ENCODE assay signal across 17 cellular contexts in genomic region chr16:73197598-73197997, GRCh38.
A peak's percentile ranks its signal among the peaks of the same experiment; 100 is the strongest.
DNase-seq lines count a peak whose midpoint lies in the region; ATAC-seq and TF ChIP-seq lines count a peak whose summit lies in the region.
"Had no signal": no experiment of that assay in that cellular context is flagged by ENCODE, and none has a peak within 500 bp of the region (broad histone marks: within the 10 kb centered on the region; RNA-seq: fewer than 3 reads in every experiment).

No MANE protein-coding gene starts in this region.

- no peak overlapping the region for H3K9ac ChIP-seq in colonic mucosa (ENCODE audit: low read depth in 2 of 2, low read length in 2 of 2)
- H3K9ac ChIP-seq: BLaER1 had no signal

- DNase-seq in colonic mucosa (peak; percentile 49), mucosa of descending colon (peak in 2 of 3 donors; percentile 49 to 63), transverse colon (peak; percentile 49)
- no peak for DNase-seq in central memory CD4-positive, alpha-beta T cell
- DNase-seq: 8988T; ACHN; BE2C; Caco-2; Calu3; CD4-positive, alpha-beta T cell; CD8-positive, alpha-beta T cell; DMS79 treated with DMSO at 0.1 percent for 48 hours; GF-D8 had no signal

- no peaks in the 10 kb centered on the region for H3K9me3 ChIP-seq in colonic mucosa
- H3K9me3 ChIP-seq in mucosa of descending colon = no peaks in the 10 kb centered on the region
- H3K9me3 ChIP-seq in transverse colon = no peaks in the 10 kb centered on the region
- H3K9me3 ChIP-seq: BE2C, BLaER1, Caco-2 had no signal

- intact Hi-C loops in colonic mucosa (cut with DNase I) (no loop called here), mucosa of descending colon (cut with DNase I, micrococcal nuclease) (loop anchor here in 1 of 2 donors (5.0 kb wide), 1 partner anchor 365 kb away; no protein-coding TSS in a partner anchor), transverse colon (cut with DNase I; ENCODE audit: low total_unique reads) (loop anchor here (10.0 kb wide), 1 partner anchor 363 kb away; no protein-coding TSS in a partner anchor)

- TF ChIP-seq EP300 in transverse colon (IDR thresholded peaks at IDR 0.05; ENCODE audit: low read depth) = no peak

- no peaks in the 10 kb centered on the region for H3K36me3 ChIP-seq in colonic mucosa
- H3K36me3 ChIP-seq in mucosa of descending colon (ENCODE audit: low read depth) = no peaks in the 10 kb centered on the region
- no peaks in the 10 kb centered on the region for H3K36me3 ChIP-seq in transverse colon
- H3K36me3 ChIP-seq: BE2C, BLaER1 had no signal

- WGBS in transverse colon (ENCODE audit: low coverage in 1 of 2), 2 donors = 50 to 63% methylated on average over 3 of the region's 3 CpGs

- no peak for TF ChIP-seq CTCF in colonic mucosa (IDR thresholded peaks at IDR 0.05)
- TF ChIP-seq CTCF in mucosa of descending colon (IDR thresholded peaks at IDR 0.05) = no peak
- TF ChIP-seq CTCF in transverse colon (IDR thresholded peaks at IDR 0.05) = no peak

- no peak for TF ChIP-seq POLR2A in transverse colon (IDR thresholded peaks at IDR 0.05)

- H3K4me1 ChIP-seq in colonic mucosa = peaks cover 9% of the 10 kb centered on the region
- H3K4me1 ChIP-seq in mucosa of descending colon (ENCODE audit: low read depth) = peaks cover 6% of the 10 kb centered on the region
- peaks cover 0 to 9% (median 3%) of the 10 kb centered on the region in 4 donors for H3K4me1 ChIP-seq in transverse colon

- H3K27ac ChIP-seq in colonic mucosa (no peak overlapping the region), transverse colon (no peak overlapping the region)
- H3K27ac ChIP-seq: BLaER1, C4-2B had no signal

- ATAC-seq in mucosa of descending colon = peak; percentile 70
- no peak for ATAC-seq in HG02588 (IDR thresholded peaks at IDR 0.05; ENCODE audit: unreplicated experiment)
- no peak for ATAC-seq in HG03280 (IDR thresholded peaks at IDR 0.05; ENCODE audit: unreplicated experiment)
- ATAC-seq: CD8-positive, alpha-beta T cell had no signal

- no peak overlapping the region for H3K4me3 ChIP-seq in colonic mucosa
- H3K4me3 ChIP-seq in mucosa of descending colon = no peak overlapping the region
- H3K4me3 ChIP-seq in transverse colon = no peak overlapping the region
- H3K4me3 ChIP-seq: BLaER1 had no signal

- H3K27me3 ChIP-seq in colonic mucosa = no peaks in the 10 kb centered on the region
- H3K27me3 ChIP-seq in transverse colon = no peaks in the 10 kb centered on the region
- H3K27me3 ChIP-seq: BE2C, BLaER1 had no signal

- in situ Hi-C loops in transverse colon (cut with MboI; ENCODE audit: low pct_ligation_motif_present in 1 of 4, low pct_unique_long_range_greater_than_20kb in 1 of 4, low sequenced_read_pairs in 3 of 4) = loop anchor here (25.0 kb wide), 1 partner anchor 360 kb away; no protein-coding TSS in a partner anchor
